1 cellular context compared by ENCODE assay signal in genomic region chr2:67854103-67854502, GRCh38.
A peak's percentile ranks its signal among the peaks of the same experiment; 100 is the strongest.
TF ChIP-seq lines count a peak whose summit lies in the region.

No MANE protein-coding gene starts in this region.

TF ChIP-seq in SK-N-SH, 30 proteins besides CTCF, POLR2A, EP300 and RAD21 (continued from another document):
- no peak for TF ChIP-seq TAF1 (IDR thresholded peaks at IDR 0.05; ENCODE audit: borderline replicate concordance, low read depth, low read length)
- TF ChIP-seq CHD2 (IDR thresholded peaks at IDR 0.05; ENCODE audit: low read length, partially characterized antibody): peak; percentile 36
- TF ChIP-seq NFIC (IDR thresholded peaks at IDR 0.05; ENCODE audit: borderline replicate concordance): peak; percentile 58; the same call in 1 of the 2 replicates
- TF ChIP-seq, protein P1, sequence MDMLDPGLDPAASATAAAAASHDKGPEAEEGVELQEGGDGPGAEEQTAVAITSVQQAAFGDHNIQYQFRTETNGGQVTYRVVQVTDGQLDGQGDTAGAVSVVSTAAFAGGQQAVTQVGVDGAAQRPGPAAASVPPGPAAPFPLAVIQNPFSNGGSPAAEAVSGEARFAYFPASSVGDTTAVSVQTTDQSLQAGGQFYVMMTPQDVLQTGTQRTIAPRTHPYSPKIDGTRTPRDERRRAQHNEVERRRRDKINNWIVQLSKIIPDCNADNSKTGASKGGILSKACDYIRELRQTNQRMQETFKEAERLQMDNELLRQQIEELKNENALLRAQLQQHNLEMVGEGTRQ (IDR thresholded peaks at IDR 0.05; ENCODE audit: borderline replicate concordance, low read depth, low read length): no peak
- peak; percentile 88 for TF ChIP-seq RCOR1 (IDR thresholded peaks at IDR 0.05; ENCODE audit: low read length)
- TF ChIP-seq ELF1 (IDR thresholded peaks at IDR 0.05): no peak
- peak; percentile 18; the same call in 1 of the 2 replicates for TF ChIP-seq FOXJ3 (CRISPR knock-in tag; IDR thresholded peaks at IDR 0.05)
- TF ChIP-seq RFX5 (IDR thresholded peaks at IDR 0.05; ENCODE audit: low read length): no peak
- TF ChIP-seq GATA2 (CRISPR knock-in tag; IDR thresholded peaks at IDR 0.05): no peak
- TF ChIP-seq FOSL2 (IDR thresholded peaks at IDR 0.05; ENCODE audit: borderline replicate concordance, low read depth): no peak
- TF ChIP-seq TEAD4 (IDR thresholded peaks at IDR 0.05; ENCODE audit: borderline replicate concordance, insufficient read depth): 0 out of 2 replicates have a peak, but pooled peaks have one; percentile 36
- no peak for TF ChIP-seq REST (IDR thresholded peaks at IDR 0.05; ENCODE audit: low read depth, low read length)
- TF ChIP-seq JUND (IDR thresholded peaks at IDR 0.05): no peak
- peak; percentile 78 for TF ChIP-seq TCF12 (IDR thresholded peaks at IDR 0.05)
- no peak for TF ChIP-seq PBX3 (IDR thresholded peaks at IDR 0.05)
- TF ChIP-seq SMC3 (IDR thresholded peaks at IDR 0.05; ENCODE audit: low read depth, low read length): no peak; the same call in 1 of the 2 replicates
TF ChIP-seq in SK-N-SH: peak in this region for 6.
